8 cellular contexts compared by ENCODE assay signal in genomic region chr15:72783563-72784232, GRCh38. TPM values are rescaled to one million over a fixed set of nuclear protein-coding genes. Genes with fewer than 3 reads are reported as not detected.
DNase-seq lines count a peak whose midpoint lies in the region; ATAC-seq and TF ChIP-seq lines count a peak whose summit lies in the region.

ADPGK (minus strand) TSS chr15:72783758; CDS start chr15:72783691, 67 bp downstream.

- H3K36me3 Mint-ChIP-seq in CD4-positive, CD25-positive, alpha-beta regulatory T cell: peaks cover 24% of the 10 kb centered on the region

- H3K9me3 ChIP-seq in CD4-positive, CD25-positive, alpha-beta regulatory T cell (ENCODE audit: control insufficient read depth in 2 of 2, low read length in 2 of 2): no peaks in the 10 kb centered on the region
- H3K9me3 ChIP-seq in liver (ENCODE audit: control insufficient read depth in 4 of 4, low read length in 3 of 4): no peaks in the 10 kb centered on the region

- H3K27me3 Mint-ChIP-seq in CD4-positive, CD25-positive, alpha-beta regulatory T cell: peaks cover 8% of the 10 kb centered on the region

- H3K27ac ChIP-seq in CD4-positive, CD25-positive, alpha-beta regulatory T cell (ENCODE audit: insufficient read depth, low read length, poor library complexity, severe bottlenecking): peak within 1 kb of the TSS; percentile 96
- peak within 1 kb of the TSS; percentile 90 to 98 for H3K27ac ChIP-seq in liver (ENCODE audit: low read depth in 1 of 2, low read length in 2 of 2)

- H3K4me1 ChIP-seq in CD4-positive, CD25-positive, alpha-beta regulatory T cell (ENCODE audit: control insufficient read depth, insufficient read depth, low read length, poor library complexity, severe bottlenecking): peaks cover 43% of the 10 kb centered on the region
- peaks cover 4 to 32% (median 25%) of the 10 kb centered on the region in 4 donors for H3K4me1 ChIP-seq in liver (ENCODE audit: control insufficient read depth in 4 of 4, insufficient read depth in 4 of 4, low read length in 3 of 4)

- peaks cover 12% of the 10 kb centered on the region for H3K36me3 ChIP-seq in CD4-positive, CD25-positive, alpha-beta regulatory T cell (ENCODE audit: control insufficient read depth, insufficient read depth, low read length)
- no peaks in the 10 kb centered on the region for H3K36me3 ChIP-seq in liver (ENCODE audit: control insufficient read depth in 4 of 4, insufficient read depth in 3 of 4, low read depth in 1 of 4, low read length in 3 of 4)

- H3K27me3 ChIP-seq in CD4-positive, CD25-positive, alpha-beta regulatory T cell (ENCODE audit: control insufficient read depth, insufficient read depth, low read length): no peaks in the 10 kb centered on the region
- H3K27me3 ChIP-seq in liver (ENCODE audit: control insufficient read depth in 4 of 4, insufficient read depth in 4 of 4, low read length in 3 of 4): no peaks in the 10 kb centered on the region

- no peak for TF ChIP-seq RAD21 in liver (IDR thresholded peaks at IDR 0.05)

- peaks cover 16 to 55% (median 44%) of the 10 kb centered on the region in 4 donors for H3K4me1 Mint-ChIP-seq in CD4-positive, CD25-positive, alpha-beta regulatory T cell

- H3K4me3 Mint-ChIP-seq in CD4-positive, CD25-positive, alpha-beta regulatory T cell: peak within 1 kb of the TSS; percentile 93 to 99 (median 97)

- under 1% methylated on average over 64 of the region's 64 CpGs for WGBS in liver

- no peak for TF ChIP-seq CTCF in liver (IDR thresholded peaks at IDR 0.05; ENCODE audit: low read depth, low read length, missing input control)

- no peaks in the 10 kb centered on the region for H3K9me3 Mint-ChIP-seq in CD4-positive, CD25-positive, alpha-beta regulatory T cell

- peak; percentile 92 to 97 (median 96) for DNase-seq in CD4-positive, CD25-positive, alpha-beta regulatory T cell
- DNase-seq in NCI-H82 (lab: John Stamatoyannopoulos, UW): peak; percentile 92
- DNase-seq in activated CD4-positive, alpha-beta T cell treated with anti-CD3 and anti-CD28 coated beads, Interleukin-2, amount 50 U/mL, for 48 hours: peak; percentile 91 to 92
- DNase-seq in dermis blood vessel endothelial cell: peak; percentile 96
- peak; percentile 93 for DNase-seq in stimulated activated CD4-positive, alpha-beta T cell treated with anti-CD3 and anti-CD28 coated beads, Interleukin-4, amount 100 ng/mL, for 1 hour

- peak within 1 kb of the TSS; percentile 94 to 98 for H3K9ac ChIP-seq in liver (ENCODE audit: low read depth in 1 of 2, low read length in 2 of 2)

- H3K27ac Mint-ChIP-seq in CD4-positive, CD25-positive, alpha-beta regulatory T cell: peak within 1 kb of the TSS; percentile 97 to 98 (median 98)

- ATAC-seq in CD4-positive, CD25-positive, alpha-beta regulatory T cell (ENCODE audit: low read depth in 2 of 2): peak; percentile 83 to 85
- ATAC-seq in GM19438 (IDR thresholded peaks at IDR 0.05; ENCODE audit: low read depth, unreplicated experiment) (peak; percentile 75), HG03571 (IDR thresholded peaks at IDR 0.05; ENCODE audit: unreplicated experiment) (peak; percentile 68)

- peak within 1 kb of the TSS; percentile 96 for H3K4me3 ChIP-seq in CD4-positive, CD25-positive, alpha-beta regulatory T cell (ENCODE audit: low read depth, low read length)
- peak within 1 kb of the TSS; percentile 97 to 98 (median 98) for H3K4me3 ChIP-seq in liver (ENCODE audit: low read depth in 1 of 3, low read length in 3 of 3)

TF ChIP-seq in liver, 16 proteins besides CTCF, POLR2A, EP300 and RAD21:
- TF ChIP-seq GABPA (IDR thresholded peaks at IDR 0.05 in 1 of 2, conservative IDR thresholded peaks at IDR 0.05 in 1 of 2) (peak in 1 of 2 donors; percentile 78), TAF1 (conservative IDR thresholded peaks at IDR 0.05) (peak; percentile 59), ATF3 (IDR thresholded peaks at IDR 0.05) (no peak), FOXA1 (IDR thresholded peaks at IDR 0.05) (peak; percentile 63), REST (IDR thresholded peaks at IDR 0.05) (peak; percentile 63), SP1 (IDR thresholded peaks at IDR 0.05) (peak; percentile 66), MAX (IDR thresholded peaks at IDR 0.05) (no peak)
- TF ChIP-seq, protein P1, sequence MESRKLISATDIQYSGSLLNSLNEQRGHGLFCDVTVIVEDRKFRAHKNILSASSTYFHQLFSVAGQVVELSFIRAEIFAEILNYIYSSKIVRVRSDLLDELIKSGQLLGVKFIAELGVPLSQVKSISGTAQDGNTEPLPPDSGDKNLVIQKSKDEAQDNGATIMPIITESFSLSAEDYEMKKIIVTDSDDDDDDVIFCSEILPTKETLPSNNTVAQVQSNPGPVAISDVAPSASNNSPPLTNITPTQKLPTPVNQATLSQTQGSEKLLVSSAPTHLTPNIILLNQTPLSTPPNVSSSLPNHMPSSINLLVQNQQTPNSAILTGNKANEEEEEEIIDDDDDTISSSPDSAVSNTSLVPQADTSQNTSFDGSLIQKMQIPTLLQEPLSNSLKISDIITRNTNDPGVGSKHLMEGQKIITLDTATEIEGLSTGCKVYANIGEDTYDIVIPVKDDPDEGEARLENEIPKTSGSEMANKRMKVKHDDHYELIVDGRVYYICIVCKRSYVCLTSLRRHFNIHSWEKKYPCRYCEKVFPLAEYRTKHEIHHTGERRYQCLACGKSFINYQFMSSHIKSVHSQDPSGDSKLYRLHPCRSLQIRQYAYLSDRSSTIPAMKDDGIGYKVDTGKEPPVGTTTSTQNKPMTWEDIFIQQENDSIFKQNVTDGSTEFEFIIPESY (IDR thresholded peaks at IDR 0.05): peak; percentile 61

RNA-seq across cellular contexts. Expression of gene ADPGK, which starts in this region (rescaled TPM):
- total RNA-seq in CD4-positive, CD25-positive, alpha-beta regulatory T cell: 89.0 TPM
- polyA plus RNA-seq in CD4-positive, CD25-positive, alpha-beta regulatory T cell: 10 to 100 TPM; 66.3 to 99.0 (median 83.8) TPM
- total RNA-seq in dermis blood vessel endothelial cell (49.1 and 51.6 TPM in 2 replicates), liver (10 to 100 TPM; 25.8 to 35.5 TPM)
- 10 to 100 TPM; 12.2 to 14.1 TPM for polyA plus RNA-seq in liver

Comparison
In these comparisons a context has a peak if more than half of its experiments do, and no peak if none do; other contexts are left out.
1. Peak in every context shown above with its lines: DNase-seq, ATAC-seq, H3K4me3 ChIP-seq and H3K27ac ChIP-seq.
2. RNA of gene ADPGK (polyA plus RNA-seq): 66.3 to 99.0 TPM in CD4-positive, CD25-positive, alpha-beta regulatory T cell; 12.2 to 14.1 TPM in liver; every median in the first group is over 4 times any median in the second.